Comparison of ENCODE assay signal across 15 cellular contexts in the genomic region with DNA sequence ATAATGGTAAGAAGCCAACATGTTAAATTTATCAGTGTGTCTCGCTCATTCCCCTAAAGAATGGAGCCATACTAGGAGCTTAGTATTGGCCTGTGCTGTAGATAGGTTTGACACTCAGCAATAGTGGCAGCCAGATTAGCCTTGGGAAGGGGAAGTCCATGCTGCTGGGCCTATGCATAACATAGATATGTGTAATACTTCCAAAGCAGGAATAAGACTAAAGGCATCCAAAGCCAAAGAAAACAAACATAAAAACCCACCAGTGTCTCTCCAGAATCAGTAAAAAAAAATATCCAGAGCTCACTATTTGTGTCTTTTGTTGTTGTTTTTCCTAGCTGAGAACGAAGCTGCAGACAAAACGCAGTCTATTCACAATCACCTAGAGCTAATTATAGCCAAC.
DNase-seq lines count a peak whose midpoint lies in the region; ATAC-seq, FAIRE-seq and TF ChIP-seq lines count a peak whose summit lies in the region.
"Had no signal": no experiment of that assay in that cellular context is flagged by ENCODE, and none has a peak within 500 bp of the region (broad histone marks: within the 10 kb centered on the region; RNA-seq: fewer than 3 reads in every experiment).

No MANE protein-coding gene starts in this region.

- no peak for TF ChIP-seq RAD21 in IMR-90 (IDR thresholded peaks at IDR 0.05; ENCODE audit: low read length)

- H3K36me3 ChIP-seq in IMR-90 (ENCODE audit: control insufficient read depth, insufficient read depth, low read length) (no peaks in the 10 kb centered on the region), small intestine (ENCODE audit: control insufficient read depth in 2 of 2, insufficient read depth in 2 of 2, low read length in 2 of 2) (no peaks in the 10 kb centered on the region)
- H3K36me3 ChIP-seq: transverse colon had no signal

- CTCF ChIA-PET in IMR-90 (lab: Yijun Ruan, JAX) = interaction anchor here (0.7 kb wide), 1 partner anchor 31 kb away, joined by 3 read pairs; no protein-coding TSS in a partner anchor

- no peak overlapping the region for H3K4me3 ChIP-seq in IMR-90 (ENCODE audit: insufficient read depth, low read depth, low read length)
- no peak overlapping the region for H3K4me3 ChIP-seq in astrocyte of the spinal cord (ENCODE audit: low read depth, low read length)
- H3K4me3 ChIP-seq in small intestine (ENCODE audit: low read depth in 1 of 2, low read length in 2 of 2) = no peak overlapping the region
- H3K4me3 ChIP-seq: transverse colon had no signal

- H4K91ac ChIP-seq in IMR-90 (ENCODE audit: insufficient read depth, low read depth, low read length) = no peak overlapping the region

- no peak overlapping the region for H2AK9ac ChIP-seq in IMR-90 (replicated peaks; ENCODE audit: low read depth, low read length, poor library complexity)

- no peak overlapping the region for H3K9ac ChIP-seq in IMR-90 (ENCODE audit: low read depth, low read length)

- H3K18ac ChIP-seq in IMR-90 (ENCODE audit: low read depth, low read length) = peak overlapping the region; percentile 80; the same call in 1 of the 2 replicates

- intact Hi-C loops in IMR-90 (cut with micrococcal nuclease) = loop anchor here (5.0 kb wide), 1 partner anchor 188 kb away; no protein-coding TSS in a partner anchor
- intact Hi-C loops in left cardiac atrium (cut with DNase I) = no loop called here

- H3K23ac ChIP-seq in IMR-90 (ENCODE audit: low read depth, low read length) = no peak overlapping the region

- no CpG with 5 or more reads among the region's 3 CpGs for WGBS in IMR-90 (ENCODE audit: extremely low coverage in 2 of 2, insufficient read length in 1 of 2), 2 experiments
- 87 to 98% (median 91%) methylated on average over 3 of the region's 3 CpGs for WGBS in small intestine, 3 donors

- DNase-seq in A172 (ENCODE audit: low spot score) (peak; percentile 52), IMR-90 (peak; percentile 93), astrocyte of the spinal cord (ENCODE audit: low read depth, low spot score) (peak; percentile 85), hepatic stellate cell (ENCODE audit: low spot score) (peak; percentile 53), germinal center (ENCODE audit: low spot score) (no peak), NCI-H82 (lab: John Stamatoyannopoulos, UW) (no peak), small intestine (no peak), left cardiac atrium (no peak)
- DNase-seq: 8988T; activated CD4-positive, alpha-beta T cell treated with anti-CD3 and anti-CD28 coated beads for 1 hour; activated T-cell treated with anti-CD3 and anti-CD28 coated beads, Interleukin-2, amount 50 U/mL, for 4 hours; aorta; stimulated activated CD8-positive, alpha-beta memory T cell treated with anti-CD3 and anti-CD28 coated beads, Interleukin-4, amount 100 ng/mL, for 48 hours; transverse colon had no signal

- H2AFZ ChIP-seq in IMR-90 (replicated peaks; ENCODE audit: low read length, poor library complexity) = no peak overlapping the region

- TF ChIP-seq CTCF in IMR-90 (conservative IDR thresholded peaks at IDR 0.05; ENCODE audit: low read depth, low read length) = no peak
- TF ChIP-seq CTCF in astrocyte of the spinal cord (IDR thresholded peaks at IDR 0.05; ENCODE audit: low read depth, low read length) = no peak

- no peaks in the 10 kb centered on the region for H3K9me3 ChIP-seq in IMR-90 (ENCODE audit: control insufficient read depth, insufficient read depth, low read length)
- no peaks in the 10 kb centered on the region for H3K9me3 ChIP-seq in small intestine (ENCODE audit: control insufficient read depth, low read depth)
- H3K9me3 ChIP-seq: transverse colon had no signal

- peak; percentile 99 for ATAC-seq in IMR-90 (ENCODE audit: low read depth)
- no peak for ATAC-seq in left cardiac atrium
- ATAC-seq: activated T-cell treated with anti-CD3 and anti-CD28 coated beads, Interleukin-2, amount 50 U/mL, for 4 hours had no signal

- no peak for FAIRE-seq in small intestine (lab: Jason Lieb, UNC)
- FAIRE-seq: endometrium had no signal

- dilution Hi-C loops in IMR-90 (cut with HindIII; ENCODE audit: low sequenced_read_pairs, unreplicated experiment) = no loop called here

- H2AK5ac ChIP-seq in IMR-90 (ENCODE audit: low read depth, low read length) = no peak overlapping the region

- no peak overlapping the region for H3K4ac ChIP-seq in IMR-90 (ENCODE audit: low read depth, low read length)

- POLR2A ChIA-PET in IMR-90 (lab: Charles Lee; ENCODE audit: unreplicated experiment) = no interaction called here

- no peak overlapping the region; the same call in 1 of the 2 replicates for H3K56ac ChIP-seq in IMR-90 (ENCODE audit: extremely low read depth, insufficient read depth, low read length)

- peaks cover 4% of the 10 kb centered on the region; the same call in 1 of the 2 replicates for H3K9me1 ChIP-seq in IMR-90 (ENCODE audit: insufficient read depth, low read length)

- H2BK15ac ChIP-seq in IMR-90 (ENCODE audit: low read depth, low read length) = peak overlapping the region; percentile 12; the same call in 1 of the 3 replicates

- no TSS peak for BruUV-seq in IMR-90 (replicated peaks; lab: Mats Ljungman, UMichigan)

- H3K4me1 ChIP-seq in IMR-90 (ENCODE audit: control insufficient read depth, insufficient read depth, low read length) = peaks cover 5% of the 10 kb centered on the region
- H3K4me1 ChIP-seq in small intestine (ENCODE audit: control insufficient read depth in 2 of 2, insufficient read depth in 1 of 2, low read depth in 1 of 2, low read length in 1 of 2) = no peaks in the 10 kb centered on the region
- H3K4me1 ChIP-seq: transverse colon had no signal

- H3K4me2 ChIP-seq in IMR-90 (ENCODE audit: low read depth, low read length) = no peak overlapping the region; the same call in 1 of the 2 replicates

- no peaks in the 10 kb centered on the region for H4K20me1 ChIP-seq in IMR-90 (ENCODE audit: insufficient read depth, low read length)

- H4K5ac ChIP-seq in IMR-90 (ENCODE audit: low read depth, low read length) = peak overlapping the region; percentile 19; the same call in 1 of the 2 replicates

- no peak overlapping the region for H3K27ac ChIP-seq in IMR-90 (ENCODE audit: insufficient read depth, low read length)
- H3K27ac ChIP-seq in small intestine (ENCODE audit: low read depth in 1 of 2, low read length in 1 of 2) = no peak overlapping the region
- H3K27ac ChIP-seq: transverse colon had no signal

- H2BK120ac ChIP-seq in IMR-90 (ENCODE audit: low read depth, low read length) = peak overlapping the region; percentile 78

- H3K79me1 ChIP-seq in IMR-90 (ENCODE audit: low read depth in 1 of 2, low read length in 2 of 2) = no peaks in the 10 kb centered on the region

- TF ChIP-seq POLR2A in IMR-90 (IDR thresholded peaks at IDR 0.05; ENCODE audit: low read depth, low read length) = no peak

- H2BK20ac ChIP-seq in IMR-90 (ENCODE audit: low read depth, low read length) = peak overlapping the region; percentile 65; the same call in 1 of the 2 replicates

- in situ Hi-C loops in IMR-90 (cut with MboI; ENCODE audit: low sequenced_read_pairs) (no loop called here), astrocyte of the spinal cord (cut with HindIII; ENCODE audit: low sequenced_read_pairs) (no loop called here)

- no peaks in the 10 kb centered on the region for H3K27me3 ChIP-seq in IMR-90 (ENCODE audit: control insufficient read depth, insufficient read depth, low read length)
- no peaks in the 10 kb centered on the region for H3K27me3 ChIP-seq in small intestine (ENCODE audit: control insufficient read depth in 2 of 2, insufficient read depth in 2 of 2, low read length in 2 of 2)
- H3K27me3 ChIP-seq: transverse colon had no signal

- H3K14ac ChIP-seq in IMR-90 (replicated peaks; ENCODE audit: low read depth, low read length) = 0 out of 2 replicates have a peak overlapping the region, but pooled peaks have one; percentile 44

- H4K8ac ChIP-seq in IMR-90 (ENCODE audit: low read depth in 2 of 2, low read length in 2 of 2) = peak overlapping the region in 1 of 2 experiments; percentile 64; a peak in 1 of 4 replicates

- H2BK5ac ChIP-seq in IMR-90 (ENCODE audit: low read depth, low read length, poor library complexity, severe bottlenecking) = peak overlapping the region; percentile 84

TF ChIP-seq in IMR-90, 13 proteins besides CTCF, POLR2A, EP300 and RAD21:
- peak; percentile 51; the same call in 1 of the 2 replicates for TF ChIP-seq FOS (IDR thresholded peaks at IDR 0.05; ENCODE audit: low read depth, low read length)
- no peak for TF ChIP-seq MXI1 (IDR thresholded peaks at IDR 0.05; ENCODE audit: borderline replicate concordance, low read depth, low read length)
- 0 out of 2 replicates have a peak, but pooled peaks have one; percentile 43 for TF ChIP-seq CEBPB (IDR thresholded peaks at IDR 0.05; ENCODE audit: low read depth, low read length)

Comparison
In these comparisons a context has a peak if more than half of its experiments do, and no peak if none do; other contexts are left out.
1. DNase-seq: peak in A172 (single experiment), IMR-90 (single experiment), astrocyte of the spinal cord (single experiment) and hepatic stellate cell (single experiment); none in germinal center (single experiment), NCI-H82 (single experiment), small intestine (single experiment) and left cardiac atrium (single experiment).